In genomic region chr12:123998960-123999359, GRCh38 we compare ENCODE assay signal across 20 cellular contexts. TPM values are rescaled to one million over a fixed set of nuclear protein-coding genes. Genes with fewer than 3 reads are reported as not detected.
DNase-seq lines count a peak whose midpoint lies in the region; ATAC-seq and TF ChIP-seq lines count a peak whose summit lies in the region.
"Had no signal": no experiment of that assay in that cellular context is flagged by ENCODE, and none has a peak within 500 bp of the region (broad histone marks: within the 10 kb centered on the region; RNA-seq: fewer than 3 reads in every experiment).

No MANE protein-coding gene starts in this region.

- no peak overlapping the region for H3K4me3 Mint-ChIP-seq in CD8-positive, alpha-beta memory T cell
- peak overlapping the region in 1 of 10 donors; percentile 3 for H3K4me3 Mint-ChIP-seq in naive thymus-derived CD4-positive, alpha-beta T cell
- H3K4me3 Mint-ChIP-seq: activated naive CD8-positive, alpha-beta T cell treated with anti-CD3 and anti-CD28 coated beads for 36 hours; brain; dendritic cell treated with granulocyte-macrophage colony-stimulating factor and Interleukin-4, amounts not matched to agents 40 ng/mL and 50 ng/mL, for 4 days had no signal

- H3K36me3 Mint-ChIP-seq in CD8-positive, alpha-beta memory T cell: peaks cover 0 to 30% (median 3%) of the 10 kb centered on the region in 3 donors
- H3K36me3 Mint-ChIP-seq in naive thymus-derived CD4-positive, alpha-beta T cell: peaks cover 0 to 16% (median 8%) of the 10 kb centered on the region in 5 donors

- H3K27ac ChIP-seq in CD8-positive, alpha-beta memory T cell (ENCODE audit: low read depth, low read length): peak overlapping the region; percentile 45
- peak overlapping the region in 7 of 12 donors; percentile 13 to 52 (median 44) for H3K27ac ChIP-seq in heart left ventricle
- H3K27ac ChIP-seq in naive thymus-derived CD4-positive, alpha-beta T cell (ENCODE audit: low read depth, low read length): no peak overlapping the region
- H3K27ac ChIP-seq: epithelial cell of prostate, parathyroid adenoma, suprapubic skin had no signal

- H3K27me3 ChIP-seq in CD8-positive, alpha-beta memory T cell (ENCODE audit: insufficient read depth, low read length, poor library complexity, severe bottlenecking): no peaks in the 10 kb centered on the region
- H3K27me3 ChIP-seq in heart left ventricle: no peaks in the 10 kb centered on the region
- no peaks in the 10 kb centered on the region for H3K27me3 ChIP-seq in naive thymus-derived CD4-positive, alpha-beta T cell (ENCODE audit: control insufficient read depth in 2 of 2, insufficient read depth in 2 of 2, low read length in 2 of 2)
- H3K27me3 ChIP-seq: suprapubic skin had no signal

- POLR2A ChIA-PET in CD8-positive, alpha-beta memory T cell (lab: Charles Lee): no interaction called here
- POLR2A ChIA-PET in naive thymus-derived CD4-positive, alpha-beta T cell (lab: Charles Lee): no interaction called here

- H3K4me1 Mint-ChIP-seq in CD8-positive, alpha-beta memory T cell: peaks cover 23 to 44% (median 32%) of the 10 kb centered on the region in 3 donors
- peaks cover 19 to 54% (median 32%) of the 10 kb centered on the region in 7 donors for H3K4me1 Mint-ChIP-seq in naive thymus-derived CD4-positive, alpha-beta T cell

- no peak for DNase-seq in CD8-positive, alpha-beta memory T cell
- DNase-seq in amniotic epithelial cell (ENCODE audit: low read depth) (peak; percentile 78), heart left ventricle (no peak), pons (ENCODE audit: low spot score) (peak; percentile 57), NCI-H748 (lab: John Stamatoyannopoulos, UW; ENCODE audit: unreplicated experiment) (no peak)
- DNase-seq in naive thymus-derived CD4-positive, alpha-beta T cell: no peak
- DNase-seq: activated CD4-positive, alpha-beta T cell treated with anti-CD3 and anti-CD28 coated beads for 1 hour; activated naive CD8-positive, alpha-beta T cell treated with anti-CD3 and anti-CD28 coated beads for 36 hours; COR-L47; NCI-H1105; NCI-H524; RPMI8226; small intestine had no signal

- peak in 2 of 4 donors; percentile 23 to 25 for ATAC-seq in heart left ventricle
- no peak for ATAC-seq in GM19351 (IDR thresholded peaks at IDR 0.05; ENCODE audit: unreplicated experiment)
- ATAC-seq in naive thymus-derived CD4-positive, alpha-beta T cell: no peak
- ATAC-seq in HG02973 (IDR thresholded peaks at IDR 0.05; ENCODE audit: unreplicated experiment): no peak

- H3K4me3 ChIP-seq in CD8-positive, alpha-beta memory T cell (ENCODE audit: low read length): no peak overlapping the region
- no peak overlapping the region for H3K4me3 ChIP-seq in heart left ventricle
- no peak overlapping the region for H3K4me3 ChIP-seq in naive thymus-derived CD4-positive, alpha-beta T cell (ENCODE audit: low read length)
- H3K4me3 ChIP-seq: suprapubic skin had no signal

- H3K9me3 Mint-ChIP-seq in CD8-positive, alpha-beta memory T cell: no peaks in the 10 kb centered on the region
- no peaks in the 10 kb centered on the region for H3K9me3 Mint-ChIP-seq in naive thymus-derived CD4-positive, alpha-beta T cell
- H3K9me3 Mint-ChIP-seq: activated naive CD8-positive, alpha-beta T cell treated with anti-CD3 and anti-CD28 coated beads for 36 hours; brain; dendritic cell treated with granulocyte-macrophage colony-stimulating factor and Interleukin-4, amounts not matched to agents 40 ng/mL and 50 ng/mL, for 4 days had no signal

- H3K27me3 Mint-ChIP-seq in CD8-positive, alpha-beta memory T cell: no peaks in the 10 kb centered on the region
- H3K27me3 Mint-ChIP-seq in naive thymus-derived CD4-positive, alpha-beta T cell: no peaks in the 10 kb centered on the region
- H3K27me3 Mint-ChIP-seq: activated naive CD8-positive, alpha-beta T cell treated with anti-CD3 and anti-CD28 coated beads for 36 hours; brain; dendritic cell treated with granulocyte-macrophage colony-stimulating factor and Interleukin-4, amounts not matched to agents 40 ng/mL and 50 ng/mL, for 4 days had no signal

- no peak for TF ChIP-seq CTCF in heart left ventricle (IDR thresholded peaks at IDR 0.05)

- no peaks in the 10 kb centered on the region for H3K9me3 ChIP-seq in CD8-positive, alpha-beta memory T cell (ENCODE audit: low read length)
- H3K9me3 ChIP-seq in heart left ventricle: no peaks in the 10 kb centered on the region
- no peaks in the 10 kb centered on the region for H3K9me3 ChIP-seq in naive thymus-derived CD4-positive, alpha-beta T cell (ENCODE audit: control insufficient read depth in 2 of 3, low read length in 3 of 3)
- H3K9me3 ChIP-seq: suprapubic skin had no signal

- peaks cover 7% of the 10 kb centered on the region for H3K4me1 ChIP-seq in CD8-positive, alpha-beta memory T cell (ENCODE audit: insufficient read depth, low read length)
- H3K4me1 ChIP-seq in heart left ventricle: peaks cover 0 to 73% (median 28%) of the 10 kb centered on the region in 12 donors
- no peaks in the 10 kb centered on the region for H3K4me1 ChIP-seq in naive thymus-derived CD4-positive, alpha-beta T cell (ENCODE audit: control insufficient read depth in 2 of 2, insufficient read depth in 2 of 2, low read length in 2 of 2)

- intact Hi-C loops in heart left ventricle (cut with DNase I): no loop called here
- intact Hi-C loops in naive thymus-derived CD4-positive, alpha-beta T cell (cut with micrococcal nuclease): no loop called here

- H3K27ac Mint-ChIP-seq in CD8-positive, alpha-beta memory T cell: peak overlapping the region in 2 of 8 donors; percentile 36 to 63
- peak overlapping the region in 1 of 9 donors; percentile 40 for H3K27ac Mint-ChIP-seq in naive thymus-derived CD4-positive, alpha-beta T cell
- H3K27ac Mint-ChIP-seq: activated naive CD8-positive, alpha-beta T cell treated with anti-CD3 and anti-CD28 coated beads for 36 hours; dendritic cell treated with granulocyte-macrophage colony-stimulating factor and Interleukin-4, amounts not matched to agents 40 ng/mL and 50 ng/mL, for 4 days had no signal

- H3K36me3 ChIP-seq in CD8-positive, alpha-beta memory T cell (ENCODE audit: insufficient read depth, low read length): peaks cover 9% of the 10 kb centered on the region
- peaks cover 0 to 40% (median 16%) of the 10 kb centered on the region in 9 donors for H3K36me3 ChIP-seq in heart left ventricle
- peaks cover 0 to 12% (median 0%) of the 10 kb centered on the region in 3 experiments for H3K36me3 ChIP-seq in naive thymus-derived CD4-positive, alpha-beta T cell (ENCODE audit: control insufficient read depth in 2 of 3, insufficient read depth in 3 of 3, low read length in 3 of 3)

- TF ChIP-seq POLR2A in heart left ventricle (IDR thresholded peaks at IDR 0.05): no peak

- WGBS in heart left ventricle, 4 donors: 42 to 55% (median 53%) methylated on average over 2 of the region's 2 CpGs

- CTCF ChIA-PET in CD8-positive, alpha-beta memory T cell (lab: Charles Lee): no interaction called here
- CTCF ChIA-PET in naive thymus-derived CD4-positive, alpha-beta T cell (lab: Charles Lee): interaction anchor here (1.6 kb wide), 1 partner anchor 15 kb away, joined by 5 read pairs; no protein-coding TSS in a partner anchor

RNA-seq across cellular contexts. Expression of gene ZNF664, which starts 25.9 kb away (rescaled TPM):
- total RNA-seq in CD8-positive, alpha-beta memory T cell: 10 to 100 TPM; 73.0 to 75.8 TPM
- polyA plus RNA-seq in CD8-positive, alpha-beta memory T cell: 10.8 TPM
- 100 to 1,000 TPM in 1 of 9 donors, 10 to 100 TPM in 8; 59.8 to 104 (median 78.0) TPM for total RNA-seq in heart left ventricle
- 10 to 100 TPM; 43.1 to 67.4 TPM for polyA plus RNA-seq in heart left ventricle
- total RNA-seq in naive thymus-derived CD4-positive, alpha-beta T cell: 10 to 100 TPM; 25.0 to 57.5 (median 45.8) TPM
- 10 to 100 TPM in 1 of 2 donors, 1 to 10 TPM in 1; 7.9 to 11.6 TPM for polyA plus RNA-seq in naive thymus-derived CD4-positive, alpha-beta T cell

RNA-seq across cellular contexts. Expression of gene CCDC92, which starts 26.3 kb away (rescaled TPM):
- 10 to 100 TPM; 10.2 to 12.9 TPM for total RNA-seq in CD8-positive, alpha-beta memory T cell
- polyA plus RNA-seq in CD8-positive, alpha-beta memory T cell: 48.9 TPM
- total RNA-seq in heart left ventricle: 10 to 100 TPM; 37.8 to 77.6 (median 57.3) TPM
- polyA plus RNA-seq in heart left ventricle: 10 to 100 TPM; 58.1 to 86.1 TPM
- 10 to 100 TPM; 17.3 to 24.9 (median 23.0) TPM for total RNA-seq in naive thymus-derived CD4-positive, alpha-beta T cell
- 10 to 100 TPM; 19.0 to 34.4 TPM for polyA plus RNA-seq in naive thymus-derived CD4-positive, alpha-beta T cell

Comparison
In these comparisons a context has a peak if more than half of its experiments do, and no peak if none do; other contexts are left out.
1. DNase-seq: peak in amniotic epithelial cell (single experiment) and pons (single experiment); none in CD8-positive, alpha-beta memory T cell (0 of 5), heart left ventricle (0 of 5), NCI-H748 (single experiment) and naive thymus-derived CD4-positive, alpha-beta T cell (0 of 9).